ENCODE assay signal across 3 cellular contexts in the genomic region with DNA sequence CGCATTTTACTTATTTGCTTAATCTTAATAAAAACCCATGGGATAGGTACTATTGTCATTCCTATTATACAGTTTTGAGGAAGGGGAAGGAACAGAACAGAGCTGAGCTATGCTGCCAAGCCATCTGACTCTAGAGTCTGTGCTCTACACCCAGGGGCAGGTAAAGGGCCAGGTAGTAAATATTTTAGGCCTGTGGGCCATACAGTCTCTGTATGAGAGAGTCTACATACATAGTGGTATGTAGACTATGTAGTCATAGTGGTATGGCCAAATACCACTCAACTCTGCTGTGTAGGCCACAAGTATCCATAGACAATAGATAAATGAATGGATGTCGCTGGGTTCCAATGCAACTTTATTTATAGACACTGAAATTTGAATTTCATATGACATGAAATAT.
"Had no signal": no experiment of that assay in that cellular context is flagged by ENCODE, and none has a peak within 500 bp of the region (broad histone marks: within the 10 kb centered on the region; RNA-seq: fewer than 3 reads in every experiment).

No MANE protein-coding gene starts in this region.

- H3K4me3 ChIP-seq: GM12878 had no signal

- DNase-seq: GDM1, GF-D8 had no signal
